1 cellular context compared by ENCODE assay signal in the genomic region with DNA sequence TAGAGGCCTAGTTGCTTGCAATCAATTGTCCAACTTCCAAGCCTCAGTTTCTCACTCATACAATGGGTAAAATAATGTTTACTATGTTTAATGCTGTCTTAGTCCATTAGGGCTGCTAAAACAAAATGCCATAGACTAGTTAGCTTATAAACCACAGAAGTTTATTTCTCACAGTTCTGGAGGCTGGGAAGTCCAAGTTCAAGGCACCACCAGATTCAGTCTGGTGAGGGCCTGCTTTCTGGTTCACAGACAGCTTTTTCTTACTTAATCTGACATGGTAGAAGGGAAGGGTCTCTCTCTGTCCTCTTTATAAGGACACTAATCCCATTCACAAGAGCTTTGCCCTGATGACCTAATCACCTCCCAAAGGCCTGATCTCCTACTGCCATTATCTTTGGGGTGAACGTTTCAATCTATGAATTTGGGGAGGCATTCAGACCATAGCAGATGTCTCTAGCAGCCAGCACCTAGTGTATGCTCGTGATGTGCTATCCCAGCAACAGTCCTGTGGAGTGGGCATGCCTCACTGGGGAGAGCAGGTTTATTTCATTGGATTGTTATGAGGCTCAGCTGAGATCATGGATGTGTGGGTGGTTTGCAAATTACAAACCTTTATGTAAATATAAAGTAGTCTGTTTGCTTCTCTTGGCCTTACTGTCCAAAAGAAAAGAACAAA.
TF ChIP-seq lines count a peak whose summit lies in the region.

No MANE protein-coding gene starts in this region.

TF ChIP-seq in GM23338, 12 proteins besides CTCF, POLR2A, EP300 and RAD21:
- TF ChIP-seq, protein P1, sequence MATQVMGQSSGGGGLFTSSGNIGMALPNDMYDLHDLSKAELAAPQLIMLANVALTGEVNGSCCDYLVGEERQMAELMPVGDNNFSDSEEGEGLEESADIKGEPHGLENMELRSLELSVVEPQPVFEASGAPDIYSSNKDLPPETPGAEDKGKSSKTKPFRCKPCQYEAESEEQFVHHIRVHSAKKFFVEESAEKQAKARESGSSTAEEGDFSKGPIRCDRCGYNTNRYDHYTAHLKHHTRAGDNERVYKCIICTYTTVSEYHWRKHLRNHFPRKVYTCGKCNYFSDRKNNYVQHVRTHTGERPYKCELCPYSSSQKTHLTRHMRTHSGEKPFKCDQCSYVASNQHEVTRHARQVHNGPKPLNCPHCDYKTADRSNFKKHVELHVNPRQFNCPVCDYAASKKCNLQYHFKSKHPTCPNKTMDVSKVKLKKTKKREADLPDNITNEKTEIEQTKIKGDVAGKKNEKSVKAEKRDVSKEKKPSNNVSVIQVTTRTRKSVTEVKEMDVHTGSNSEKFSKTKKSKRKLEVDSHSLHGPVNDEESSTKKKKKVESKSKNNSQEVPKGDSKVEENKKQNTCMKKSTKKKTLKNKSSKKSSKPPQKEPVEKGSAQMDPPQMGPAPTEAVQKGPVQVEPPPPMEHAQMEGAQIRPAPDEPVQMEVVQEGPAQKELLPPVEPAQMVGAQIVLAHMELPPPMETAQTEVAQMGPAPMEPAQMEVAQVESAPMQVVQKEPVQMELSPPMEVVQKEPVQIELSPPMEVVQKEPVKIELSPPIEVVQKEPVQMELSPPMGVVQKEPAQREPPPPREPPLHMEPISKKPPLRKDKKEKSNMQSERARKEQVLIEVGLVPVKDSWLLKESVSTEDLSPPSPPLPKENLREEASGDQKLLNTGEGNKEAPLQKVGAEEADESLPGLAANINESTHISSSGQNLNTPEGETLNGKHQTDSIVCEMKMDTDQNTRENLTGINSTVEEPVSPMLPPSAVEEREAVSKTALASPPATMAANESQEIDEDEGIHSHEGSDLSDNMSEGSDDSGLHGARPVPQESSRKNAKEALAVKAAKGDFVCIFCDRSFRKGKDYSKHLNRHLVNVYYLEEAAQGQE (IDR thresholded peaks at IDR 0.05; ENCODE audit: unreplicated experiment), result no peak
- no peak for TF ChIP-seq JUNB (IDR thresholded peaks at IDR 0.05; ENCODE audit: unreplicated experiment)
- no peak for TF ChIP-seq ZNF114 (CRISPR knock-in tag; IDR thresholded peaks at IDR 0.05)
- TF ChIP-seq, protein P2, sequence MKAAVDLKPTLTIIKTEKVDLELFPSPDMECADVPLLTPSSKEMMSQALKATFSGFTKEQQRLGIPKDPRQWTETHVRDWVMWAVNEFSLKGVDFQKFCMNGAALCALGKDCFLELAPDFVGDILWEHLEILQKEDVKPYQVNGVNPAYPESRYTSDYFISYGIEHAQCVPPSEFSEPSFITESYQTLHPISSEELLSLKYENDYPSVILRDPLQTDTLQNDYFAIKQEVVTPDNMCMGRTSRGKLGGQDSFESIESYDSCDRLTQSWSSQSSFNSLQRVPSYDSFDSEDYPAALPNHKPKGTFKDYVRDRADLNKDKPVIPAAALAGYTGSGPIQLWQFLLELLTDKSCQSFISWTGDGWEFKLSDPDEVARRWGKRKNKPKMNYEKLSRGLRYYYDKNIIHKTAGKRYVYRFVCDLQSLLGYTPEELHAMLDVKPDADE (IDR thresholded peaks at IDR 0.05), result no peak
- no peak for TF ChIP-seq EZH2phosphoT487 (IDR thresholded peaks at IDR 0.05; ENCODE audit: unreplicated experiment)
- TF ChIP-seq STAT1 (IDR thresholded peaks at IDR 0.05; ENCODE audit: unreplicated experiment), result no peak
- no peak for TF ChIP-seq EZH2 (IDR thresholded peaks at IDR 0.05; ENCODE audit: low read depth, unreplicated experiment)
- TF ChIP-seq POLR2AphosphoS5 (IDR thresholded peaks at IDR 0.05; ENCODE audit: low read depth), result no peak
- TF ChIP-seq ZNF331 (CRISPR knock-in tag; IDR thresholded peaks at IDR 0.05; ENCODE audit: low read depth), result no peak
- TF ChIP-seq, protein P3, sequence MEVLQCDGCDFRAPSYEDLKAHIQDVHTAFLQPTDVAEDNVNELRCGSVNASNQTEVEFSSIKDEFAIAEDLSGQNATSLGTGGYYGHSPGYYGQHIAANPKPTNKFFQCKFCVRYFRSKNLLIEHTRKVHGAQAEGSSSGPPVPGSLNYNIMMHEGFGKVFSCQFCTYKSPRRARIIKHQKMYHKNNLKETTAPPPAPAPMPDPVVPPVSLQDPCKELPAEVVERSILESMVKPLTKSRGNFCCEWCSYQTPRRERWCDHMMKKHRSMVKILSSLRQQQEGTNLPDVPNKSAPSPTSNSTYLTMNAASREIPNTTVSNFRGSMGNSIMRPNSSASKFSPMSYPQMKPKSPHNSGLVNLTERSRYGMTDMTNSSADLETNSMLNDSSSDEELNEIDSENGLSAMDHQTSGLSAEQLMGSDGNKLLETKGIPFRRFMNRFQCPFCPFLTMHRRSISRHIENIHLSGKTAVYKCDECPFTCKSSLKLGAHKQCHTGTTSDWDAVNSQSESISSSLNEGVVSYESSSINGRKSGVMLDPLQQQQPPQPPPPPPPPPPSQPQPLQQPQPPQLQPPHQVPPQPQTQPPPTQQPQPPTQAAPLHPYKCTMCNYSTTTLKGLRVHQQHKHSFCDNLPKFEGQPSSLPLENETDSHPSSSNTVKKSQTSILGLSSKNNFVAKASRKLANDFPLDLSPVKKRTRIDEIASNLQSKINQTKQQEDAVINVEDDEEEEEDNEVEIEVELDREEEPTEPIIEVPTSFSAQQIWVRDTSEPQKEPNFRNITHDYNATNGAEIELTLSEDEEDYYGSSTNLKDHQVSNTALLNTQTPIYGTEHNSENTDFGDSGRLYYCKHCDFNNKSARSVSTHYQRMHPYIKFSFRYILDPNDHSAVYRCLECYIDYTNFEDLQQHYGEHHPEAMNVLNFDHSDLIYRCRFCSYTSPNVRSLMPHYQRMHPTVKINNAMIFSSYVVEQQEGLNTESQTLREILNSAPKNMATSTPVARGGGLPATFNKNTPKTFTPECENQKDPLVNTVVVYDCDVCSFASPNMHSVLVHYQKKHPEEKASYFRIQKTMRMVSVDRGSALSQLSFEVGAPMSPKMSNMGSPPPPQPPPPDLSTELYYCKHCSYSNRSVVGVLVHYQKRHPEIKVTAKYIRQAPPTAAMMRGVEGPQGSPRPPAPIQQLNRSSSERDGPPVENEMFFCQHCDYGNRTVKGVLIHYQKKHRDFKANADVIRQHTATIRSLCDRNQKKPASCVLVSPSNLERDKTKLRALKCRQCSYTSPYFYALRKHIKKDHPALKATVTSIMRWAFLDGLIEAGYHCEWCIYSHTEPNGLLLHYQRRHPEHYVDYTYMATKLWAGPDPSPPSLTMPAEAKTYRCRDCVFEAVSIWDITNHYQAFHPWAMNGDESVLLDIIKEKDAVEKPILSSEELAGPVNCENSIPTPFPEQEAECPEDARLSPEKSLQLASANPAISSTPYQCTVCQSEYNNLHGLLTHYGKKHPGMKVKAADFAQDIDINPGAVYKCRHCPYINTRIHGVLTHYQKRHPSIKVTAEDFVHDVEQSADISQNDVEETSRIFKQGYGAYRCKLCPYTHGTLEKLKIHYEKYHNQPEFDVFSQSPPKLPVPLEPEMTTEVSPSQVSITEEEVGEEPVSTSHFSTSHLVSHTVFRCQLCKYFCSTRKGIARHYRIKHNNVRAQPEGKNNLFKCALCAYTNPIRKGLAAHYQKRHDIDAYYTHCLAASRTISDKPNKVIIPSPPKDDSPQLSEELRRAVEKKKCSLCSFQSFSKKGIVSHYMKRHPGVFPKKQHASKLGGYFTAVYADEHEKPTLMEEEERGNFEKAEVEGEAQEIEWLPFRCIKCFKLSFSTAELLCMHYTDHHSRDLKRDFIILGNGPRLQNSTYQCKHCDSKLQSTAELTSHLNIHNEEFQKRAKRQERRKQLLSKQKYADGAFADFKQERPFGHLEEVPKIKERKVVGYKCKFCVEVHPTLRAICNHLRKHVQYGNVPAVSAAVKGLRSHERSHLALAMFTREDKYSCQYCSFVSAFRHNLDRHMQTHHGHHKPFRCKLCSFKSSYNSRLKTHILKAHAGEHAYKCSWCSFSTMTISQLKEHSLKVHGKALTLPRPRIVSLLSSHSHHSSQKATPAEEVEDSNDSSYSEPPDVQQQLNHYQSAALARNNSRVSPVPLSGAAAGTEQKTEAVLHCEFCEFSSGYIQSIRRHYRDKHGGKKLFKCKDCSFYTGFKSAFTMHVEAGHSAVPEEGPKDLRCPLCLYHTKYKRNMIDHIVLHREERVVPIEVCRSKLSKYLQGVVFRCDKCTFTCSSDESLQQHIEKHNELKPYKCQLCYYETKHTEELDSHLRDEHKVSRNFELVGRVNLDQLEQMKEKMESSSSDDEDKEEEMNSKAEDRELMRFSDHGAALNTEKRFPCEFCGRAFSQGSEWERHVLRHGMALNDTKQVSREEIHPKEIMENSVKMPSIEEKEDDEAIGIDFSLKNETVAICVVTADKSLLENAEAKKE (CRISPR knock-in tag; IDR thresholded peaks at IDR 0.05), result no peak
- TF ChIP-seq CREB1 (CRISPR knock-in tag; IDR thresholded peaks at IDR 0.05; ENCODE audit: low read depth), result no peak
